1 cellular context compared by ENCODE assay signal in genomic region chr10:100038561-100039071, GRCh38.
TF ChIP-seq lines count a peak whose summit lies in the region.

No MANE protein-coding gene starts in this region.

TF ChIP-seq in HepG2, 621 proteins besides CTCF, POLR2A, EP300 and RAD21 (continued from another document and continues in another):
- TF ChIP-seq, protein P1, sequence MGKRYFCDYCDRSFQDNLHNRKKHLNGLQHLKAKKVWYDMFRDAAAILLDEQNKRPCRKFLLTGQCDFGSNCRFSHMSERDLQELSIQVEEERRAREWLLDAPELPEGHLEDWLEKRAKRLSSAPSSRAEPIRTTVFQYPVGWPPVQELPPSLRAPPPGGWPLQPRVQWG (CRISPR knock-in tag; IDR thresholded peaks at IDR 0.05; ENCODE audit: borderline replicate concordance, low read depth), result no peak
- TF ChIP-seq TCF7 (IDR thresholded peaks at IDR 0.05; ENCODE audit: low read depth), result no peak
- TF ChIP-seq, protein P2, sequence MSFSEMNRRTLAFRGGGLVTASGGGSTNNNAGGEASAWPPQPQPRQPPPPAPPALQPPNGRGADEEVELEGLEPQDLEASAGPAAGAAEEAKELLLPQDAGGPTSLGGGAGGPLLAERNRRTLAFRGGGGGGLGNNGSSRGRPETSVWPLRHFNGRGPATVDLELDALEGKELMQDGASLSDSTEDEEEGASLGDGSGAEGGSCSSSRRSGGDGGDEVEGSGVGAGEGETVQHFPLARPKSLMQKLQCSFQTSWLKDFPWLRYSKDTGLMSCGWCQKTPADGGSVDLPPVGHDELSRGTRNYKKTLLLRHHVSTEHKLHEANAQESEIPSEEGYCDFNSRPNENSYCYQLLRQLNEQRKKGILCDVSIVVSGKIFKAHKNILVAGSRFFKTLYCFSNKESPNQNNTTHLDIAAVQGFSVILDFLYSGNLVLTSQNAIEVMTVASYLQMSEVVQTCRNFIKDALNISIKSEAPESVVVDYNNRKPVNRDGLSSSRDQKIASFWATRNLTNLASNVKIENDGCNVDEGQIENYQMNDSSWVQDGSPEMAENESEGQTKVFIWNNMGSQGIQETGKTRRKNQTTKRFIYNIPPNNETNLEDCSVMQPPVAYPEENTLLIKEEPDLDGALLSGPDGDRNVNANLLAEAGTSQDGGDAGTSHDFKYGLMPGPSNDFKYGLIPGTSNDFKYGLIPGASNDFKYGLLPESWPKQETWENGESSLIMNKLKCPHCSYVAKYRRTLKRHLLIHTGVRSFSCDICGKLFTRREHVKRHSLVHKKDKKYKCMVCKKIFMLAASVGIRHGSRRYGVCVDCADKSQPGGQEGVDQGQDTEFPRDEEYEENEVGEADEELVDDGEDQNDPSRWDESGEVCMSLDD (CRISPR knock-in tag; IDR thresholded peaks at IDR 0.05; ENCODE audit: borderline replicate concordance), result no peak
- TF ChIP-seq ZNF552 (CRISPR knock-in tag; IDR thresholded peaks at IDR 0.05; ENCODE audit: borderline replicate concordance), result no peak
- TF ChIP-seq BATF2 (CRISPR knock-in tag; IDR thresholded peaks at IDR 0.05), result no peak
- no peak for TF ChIP-seq ZFP36 (IDR thresholded peaks at IDR 0.05; ENCODE audit: borderline replicate concordance, low read depth, low read length, partially characterized antibody)
- no peak for TF ChIP-seq FOXP1 (IDR thresholded peaks at IDR 0.05)
- TF ChIP-seq FOXP1 (CRISPR knock-in tag; IDR thresholded peaks at IDR 0.05), result no peak
- no peak for TF ChIP-seq CBX2 (IDR thresholded peaks at IDR 0.05; ENCODE audit: low read depth, low read length)
- no peak for TF ChIP-seq CBX2 (CRISPR knock-in tag; IDR thresholded peaks at IDR 0.05; ENCODE audit: low read depth)
- TF ChIP-seq ZBTB42 (CRISPR knock-in tag; IDR thresholded peaks at IDR 0.05), result no peak
- TF ChIP-seq ZNF788 (CRISPR knock-in tag; IDR thresholded peaks at IDR 0.05; ENCODE audit: borderline replicate concordance), result 0 out of 2 replicates have a peak, but pooled peaks have one; percentile 21
- TF ChIP-seq MTA1 (CRISPR knock-in tag; IDR thresholded peaks at IDR 0.05; ENCODE audit: borderline replicate concordance), result no peak
- no peak for TF ChIP-seq KDM5A (IDR thresholded peaks at IDR 0.05; ENCODE audit: borderline replicate concordance, low read length)
- TF ChIP-seq ISL2 (CRISPR knock-in tag; IDR thresholded peaks at IDR 0.05), result no peak
- peak; percentile 43; the same call in 1 of the 2 replicates for TF ChIP-seq ZNF609 (CRISPR knock-in tag; IDR thresholded peaks at IDR 0.05; ENCODE audit: borderline replicate concordance)
- TF ChIP-seq, protein P3, sequence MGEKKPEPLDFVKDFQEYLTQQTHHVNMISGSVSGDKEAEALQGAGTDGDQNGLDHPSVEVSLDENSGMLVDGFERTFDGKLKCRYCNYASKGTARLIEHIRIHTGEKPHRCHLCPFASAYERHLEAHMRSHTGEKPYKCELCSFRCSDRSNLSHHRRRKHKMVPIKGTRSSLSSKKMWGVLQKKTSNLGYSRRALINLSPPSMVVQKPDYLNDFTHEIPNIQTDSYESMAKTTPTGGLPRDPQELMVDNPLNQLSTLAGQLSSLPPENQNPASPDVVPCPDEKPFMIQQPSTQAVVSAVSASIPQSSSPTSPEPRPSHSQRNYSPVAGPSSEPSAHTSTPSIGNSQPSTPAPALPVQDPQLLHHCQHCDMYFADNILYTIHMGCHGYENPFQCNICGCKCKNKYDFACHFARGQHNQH (CRISPR knock-in tag; IDR thresholded peaks at IDR 0.05), result no peak
- TF ChIP-seq KAT2B (IDR thresholded peaks at IDR 0.05; ENCODE audit: borderline replicate concordance, low read depth, low read length), result no peak
- no peak for TF ChIP-seq GATAD2A (CRISPR knock-in tag; IDR thresholded peaks at IDR 0.05)
- no peak for TF ChIP-seq ZNF546 (CRISPR knock-in tag; conservative IDR thresholded peaks at IDR 0.05)
- TF ChIP-seq ZSCAN22 (CRISPR knock-in tag; IDR thresholded peaks at IDR 0.05), result no peak
- no peak for TF ChIP-seq ZNF83 (CRISPR knock-in tag; IDR thresholded peaks at IDR 0.05; ENCODE audit: borderline replicate concordance)
- peak; percentile 99 for TF ChIP-seq ZNF644 (CRISPR knock-in tag; IDR thresholded peaks at IDR 0.05; ENCODE audit: low read depth)
- no peak for TF ChIP-seq PHF8 (CRISPR knock-in tag; IDR thresholded peaks at IDR 0.05)
- no peak for TF ChIP-seq RFX5 (IDR thresholded peaks at IDR 0.05; ENCODE audit: low read depth, low read length)
- no peak for TF ChIP-seq HNRNPH1 (optimal IDR thresholded peaks at IDR 0.05; ENCODE audit: low read depth, low read length)
- no peak for TF ChIP-seq SIN3A (IDR thresholded peaks at IDR 0.05; ENCODE audit: borderline replicate concordance, low read depth, low read length)
- TF ChIP-seq TAF1 (CRISPR knock-in tag; IDR thresholded peaks at IDR 0.05), result no peak
- no peak for TF ChIP-seq ZNF580 (CRISPR knock-in tag; IDR thresholded peaks at IDR 0.05; ENCODE audit: borderline replicate concordance, low read depth)
- TF ChIP-seq ZNF770 (CRISPR knock-in tag; IDR thresholded peaks at IDR 0.05), result no peak
- TF ChIP-seq, protein P4, sequence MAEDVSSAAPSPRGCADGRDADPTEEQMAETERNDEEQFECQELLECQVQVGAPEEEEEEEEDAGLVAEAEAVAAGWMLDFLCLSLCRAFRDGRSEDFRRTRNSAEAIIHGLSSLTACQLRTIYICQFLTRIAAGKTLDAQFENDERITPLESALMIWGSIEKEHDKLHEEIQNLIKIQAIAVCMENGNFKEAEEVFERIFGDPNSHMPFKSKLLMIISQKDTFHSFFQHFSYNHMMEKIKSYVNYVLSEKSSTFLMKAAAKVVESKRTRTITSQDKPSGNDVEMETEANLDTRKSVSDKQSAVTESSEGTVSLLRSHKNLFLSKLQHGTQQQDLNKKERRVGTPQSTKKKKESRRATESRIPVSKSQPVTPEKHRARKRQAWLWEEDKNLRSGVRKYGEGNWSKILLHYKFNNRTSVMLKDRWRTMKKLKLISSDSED (CRISPR knock-in tag; IDR thresholded peaks at IDR 0.05), result no peak
- no peak for TF ChIP-seq GLI4 (CRISPR knock-in tag; IDR thresholded peaks at IDR 0.05; ENCODE audit: borderline replicate concordance)
- TF ChIP-seq TBL1XR1 (IDR thresholded peaks at IDR 0.05; ENCODE audit: borderline replicate concordance, low read length, partially characterized antibody), result no peak
- TF ChIP-seq DNMT3B (CRISPR knock-in tag; conservative IDR thresholded peaks at IDR 0.05), result no peak
- TF ChIP-seq GPBP1L1 (CRISPR knock-in tag; IDR thresholded peaks at IDR 0.05), result no peak
- TF ChIP-seq ZNF337 (CRISPR knock-in tag; IDR thresholded peaks at IDR 0.05; ENCODE audit: borderline replicate concordance, low read depth), result no peak
- TF ChIP-seq ZNF333 (CRISPR knock-in tag; IDR thresholded peaks at IDR 0.05; ENCODE audit: borderline replicate concordance), result no peak
- no peak for TF ChIP-seq SMYD3 (CRISPR knock-in tag; IDR thresholded peaks at IDR 0.05)
- TF ChIP-seq MAFK (conservative IDR thresholded peaks at IDR 0.05 in 1 of 2, IDR thresholded peaks at IDR 0.05 in 1 of 2; ENCODE audit: low read length in 2 of 2), result no peak
- no peak for TF ChIP-seq ATF7-NPFF (CRISPR knock-in tag; IDR thresholded peaks at IDR 0.05; ENCODE audit: low read depth)
- TF ChIP-seq PRPF4 (IDR thresholded peaks at IDR 0.05; ENCODE audit: low read depth, low read length, poor library complexity, severe bottlenecking), result no peak
- no peak for TF ChIP-seq JUND (CRISPR knock-in tag; IDR thresholded peaks at IDR 0.05)
- TF ChIP-seq, protein P5, sequence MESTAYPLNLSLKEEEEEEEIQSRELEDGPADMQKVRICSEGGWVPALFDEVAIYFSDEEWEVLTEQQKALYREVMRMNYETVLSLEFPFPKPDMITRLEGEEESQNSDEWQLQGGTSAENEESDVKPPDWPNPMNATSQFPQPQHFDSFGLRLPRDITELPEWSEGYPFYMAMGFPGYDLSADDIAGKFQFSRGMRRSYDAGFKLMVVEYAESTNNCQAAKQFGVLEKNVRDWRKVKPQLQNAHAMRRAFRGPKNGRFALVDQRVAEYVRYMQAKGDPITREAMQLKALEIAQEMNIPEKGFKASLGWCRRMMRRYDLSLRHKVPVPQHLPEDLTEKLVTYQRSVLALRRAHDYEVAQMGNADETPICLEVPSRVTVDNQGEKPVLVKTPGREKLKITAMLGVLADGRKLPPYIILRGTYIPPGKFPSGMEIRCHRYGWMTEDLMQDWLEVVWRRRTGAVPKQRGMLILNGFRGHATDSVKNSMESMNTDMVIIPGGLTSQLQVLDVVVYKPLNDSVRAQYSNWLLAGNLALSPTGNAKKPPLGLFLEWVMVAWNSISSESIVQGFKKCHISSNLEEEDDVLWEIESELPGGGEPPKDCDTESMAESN (CRISPR knock-in tag; conservative IDR thresholded peaks at IDR 0.05), result no peak
- no peak for TF ChIP-seq ZNF879 (CRISPR knock-in tag; IDR thresholded peaks at IDR 0.05)
- TF ChIP-seq ZNF276 (CRISPR knock-in tag; IDR thresholded peaks at IDR 0.05; ENCODE audit: low read depth), result no peak
- TF ChIP-seq IKZF1 (IDR thresholded peaks at IDR 0.05), result no peak
- TF ChIP-seq TBX2 (CRISPR knock-in tag; IDR thresholded peaks at IDR 0.05; ENCODE audit: borderline replicate concordance), result no peak
- TF ChIP-seq ZBTB21 (CRISPR knock-in tag; IDR thresholded peaks at IDR 0.05), result no peak
